10 cellular contexts compared by ENCODE assay signal in the genomic region with DNA sequence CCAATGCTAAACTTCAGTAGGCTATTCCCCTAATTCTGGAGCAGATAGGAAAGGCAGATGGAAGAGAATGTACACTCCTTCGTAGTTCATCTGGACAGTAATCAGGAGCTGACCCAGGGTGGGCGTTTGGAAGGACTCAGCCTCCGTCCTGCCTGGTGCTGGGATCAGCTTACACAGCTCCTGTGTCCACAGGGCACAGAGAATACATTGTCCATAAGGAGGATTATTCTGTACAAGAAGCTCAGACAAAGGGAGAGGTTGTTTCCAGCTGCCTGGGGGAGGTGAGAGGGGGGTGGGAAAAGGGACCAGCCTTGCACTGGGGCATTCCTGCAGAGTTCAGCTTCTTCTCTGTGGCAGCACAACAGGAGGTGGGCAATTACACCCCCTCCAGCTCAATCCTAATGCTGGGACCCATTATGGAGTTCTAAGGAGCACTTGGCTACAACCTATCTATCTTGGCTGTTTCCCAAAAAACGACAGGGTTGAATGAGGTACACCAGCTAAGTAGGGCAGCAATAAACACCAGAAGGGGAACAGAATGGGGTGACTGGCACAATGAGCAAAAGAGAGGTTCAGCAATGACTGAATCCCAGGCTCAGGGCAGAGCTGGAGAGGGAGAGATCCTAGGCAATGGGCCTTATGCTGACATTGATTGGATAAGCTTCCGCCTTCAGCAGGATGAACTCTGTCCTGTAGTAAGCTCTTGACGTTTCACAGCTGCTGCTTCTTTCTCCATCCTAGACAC. TPM values are rescaled to one million over a fixed set of nuclear protein-coding genes. Genes with fewer than 3 reads are reported as not detected.
DNase-seq lines count a peak whose midpoint lies in the region; ATAC-seq and TF ChIP-seq lines count a peak whose summit lies in the region.
"Had no signal": no experiment of that assay in that cellular context is flagged by ENCODE, and none has a peak within 500 bp of the region (broad histone marks: within the 10 kb centered on the region; RNA-seq: fewer than 3 reads in every experiment).

No MANE protein-coding gene starts in this region.

- no peak overlapping the region for H3K9ac ChIP-seq in IMR-90 (ENCODE audit: low read depth, low read length)

- H3K27me3 Mint-ChIP-seq in neural crest cell (ENCODE audit: low read depth): no peaks in the 10 kb centered on the region

- TF ChIP-seq CTCF in IMR-90 (conservative IDR thresholded peaks at IDR 0.05; ENCODE audit: low read depth, low read length) (no peak), neural crest cell (conservative IDR thresholded peaks at IDR 0.05) (no peak)

- no peak overlapping the region; the same call in 1 of the 2 replicates for H4K91ac ChIP-seq in IMR-90 (ENCODE audit: insufficient read depth, low read depth, low read length)

- H3K27ac ChIP-seq in IMR-90 (ENCODE audit: insufficient read depth, low read length): no peak overlapping the region
- H3K27ac ChIP-seq: SK-N-MC had no signal

- H3K79me1 ChIP-seq in IMR-90 (ENCODE audit: low read depth in 1 of 2, low read length in 2 of 2): peaks cover 7 to 61% of the 10 kb centered on the region in 2 experiments; a peak in 3 of 4 replicates

- peak overlapping the region; percentile 95 for H3K27ac Mint-ChIP-seq in neural crest cell (ENCODE audit: unreplicated experiment)
- H3K27ac Mint-ChIP-seq: activated CD8-positive, alpha-beta T cell treated with anti-CD3 and anti-CD28 coated beads, Interleukin-2, amount 10 ng/mL, durations not matched to agents 7 days and 5 days; GM23338 had no signal

- H3K4ac ChIP-seq in IMR-90 (ENCODE audit: low read depth, low read length): no peak overlapping the region

- H3K18ac ChIP-seq in IMR-90 (ENCODE audit: low read depth, low read length): no peak overlapping the region

- no peak overlapping the region for H3K14ac ChIP-seq in IMR-90 (replicated peaks; ENCODE audit: low read depth, low read length)

- no peak overlapping the region for H2BK5ac ChIP-seq in IMR-90 (ENCODE audit: low read depth, low read length, poor library complexity, severe bottlenecking)

- WGBS in IMR-90 (ENCODE audit: extremely low coverage in 2 of 2, insufficient read length in 1 of 2), 2 experiments: 67% methylated on average over 3 of the region's 6 CpGs; no CpG with 5 or more reads in 1 of the 2 experiments

- ATAC-seq in IMR-90 (ENCODE audit: low read depth) (peak; percentile 38), GM19395 (IDR thresholded peaks at IDR 0.05; ENCODE audit: unreplicated experiment) (no peak)
- ATAC-seq: activated CD8-positive, alpha-beta T cell treated with anti-CD3 and anti-CD28 coated beads, Interleukin-2, amount 10 ng/mL, durations not matched to agents 7 days and 5 days; GM23338 had no signal

- H3K4me3 ChIP-seq in IMR-90 (ENCODE audit: insufficient read depth, low read depth, low read length): no peak overlapping the region
- H3K4me3 ChIP-seq: GM23338, SK-N-MC had no signal

- H3K9me3 Mint-ChIP-seq in neural crest cell: no peaks in the 10 kb centered on the region
- H3K9me3 Mint-ChIP-seq: GM23338 had no signal

- peak overlapping the region; percentile 80 for H3K4me3 Mint-ChIP-seq in neural crest cell
- H3K4me3 Mint-ChIP-seq: activated CD8-positive, alpha-beta T cell treated with anti-CD3 and anti-CD28 coated beads, Interleukin-2, amount 10 ng/mL, durations not matched to agents 7 days and 5 days; GM23338 had no signal

- BruUV-seq in IMR-90 (replicated peaks; lab: Mats Ljungman, UMichigan): no TSS peak

- H3K9me1 ChIP-seq in IMR-90 (ENCODE audit: insufficient read depth, low read length): peaks cover 6% of the 10 kb centered on the region; the same call in 1 of the 2 replicates

- no peaks in the 10 kb centered on the region for H3K9me3 ChIP-seq in IMR-90 (ENCODE audit: control insufficient read depth, insufficient read depth, low read length)

- H4K20me1 ChIP-seq in IMR-90 (ENCODE audit: insufficient read depth, low read length): peaks cover 9% of the 10 kb centered on the region; the same call in 1 of the 2 replicates

- TF ChIP-seq RAD21 in IMR-90 (IDR thresholded peaks at IDR 0.05; ENCODE audit: low read length): no peak

- no peak overlapping the region for H3K23ac ChIP-seq in IMR-90 (ENCODE audit: low read depth, low read length)

- no peak overlapping the region for H2BK120ac ChIP-seq in IMR-90 (ENCODE audit: low read depth, low read length)

- no peak overlapping the region for H2BK20ac ChIP-seq in IMR-90 (ENCODE audit: low read depth, low read length)

- H3K4me1 ChIP-seq in IMR-90 (ENCODE audit: control insufficient read depth, insufficient read depth, low read length): 0 out of 2 replicates have a peak, but pooled peaks cover 2% of the 10 kb centered on the region

- H2AK9ac ChIP-seq in IMR-90 (replicated peaks; ENCODE audit: low read depth, low read length, poor library complexity): no peak overlapping the region

- no peak overlapping the region for H2AK5ac ChIP-seq in IMR-90 (ENCODE audit: low read depth, low read length)

- H3K4me2 ChIP-seq in IMR-90 (ENCODE audit: low read depth, low read length): no peak overlapping the region
- H3K4me2 ChIP-seq: GM23338 had no signal

- peaks cover 46% of the 10 kb centered on the region for H3K4me1 Mint-ChIP-seq in neural crest cell

- H2AFZ ChIP-seq in IMR-90 (replicated peaks; ENCODE audit: low read length, poor library complexity): no peak overlapping the region
- H2AFZ ChIP-seq: GM23338 had no signal

- in situ Hi-C loops in IMR-90 (cut with MboI; ENCODE audit: low sequenced_read_pairs): no loop called here

- no peaks in the 10 kb centered on the region for H3K27me3 ChIP-seq in IMR-90 (ENCODE audit: control insufficient read depth, insufficient read depth, low read length)

- no peak overlapping the region for H2BK15ac ChIP-seq in IMR-90 (ENCODE audit: low read depth, low read length)

- H3K36me3 ChIP-seq in IMR-90 (ENCODE audit: control insufficient read depth, insufficient read depth, low read length): peaks cover 52% of the 10 kb centered on the region

- no peak overlapping the region for H3K56ac ChIP-seq in IMR-90 (ENCODE audit: extremely low read depth, insufficient read depth, low read length)

- no peak overlapping the region for H4K8ac ChIP-seq in IMR-90 (ENCODE audit: low read depth in 2 of 2, low read length in 2 of 2)

- peaks cover 5% of the 10 kb centered on the region for H3K36me3 Mint-ChIP-seq in neural crest cell (ENCODE audit: low read depth)

- DNase-seq in IMR-90 (no peak), cerebellum (ENCODE audit: low spot score) (peak; percentile 58), neural crest cell (ENCODE audit: low read depth, low spot score) (peak; percentile 28), Kasumi-1 (lab: John Stamatoyannopoulos, UW) (no peak), SKM-1 treated with dmso at 0.1 percent for 144 hours (lab: John Stamatoyannopoulos, UW; ENCODE audit: unreplicated experiment) (no peak)
- DNase-seq: activated CD8-positive, alpha-beta T cell treated with anti-CD3 and anti-CD28 coated beads, Interleukin-2, amount 10 ng/mL, durations not matched to agents 7 days and 5 days; NCI-H1930 had no signal

- intact Hi-C loops in IMR-90 (cut with micrococcal nuclease): no loop called here

- H4K5ac ChIP-seq in IMR-90 (ENCODE audit: low read depth, low read length): no peak overlapping the region

- POLR2A ChIA-PET in IMR-90 (lab: Charles Lee; ENCODE audit: unreplicated experiment): interaction anchor here (0.6 kb wide), 1 partner anchor 90 kb away, joined by 8 read pairs; no protein-coding TSS in a partner anchor

- no peak for TF ChIP-seq POLR2A in IMR-90 (IDR thresholded peaks at IDR 0.05; ENCODE audit: low read depth, low read length)

- CTCF ChIA-PET in IMR-90 (lab: Yijun Ruan, JAX): no interaction called here

- dilution Hi-C loops in IMR-90 (cut with HindIII; ENCODE audit: low sequenced_read_pairs, unreplicated experiment): no loop called here

TF ChIP-seq in IMR-90, 13 proteins besides CTCF, POLR2A, EP300 and RAD21 (continues in another document):
- no peak for TF ChIP-seq RCOR1 (IDR thresholded peaks at IDR 0.05; ENCODE audit: insufficient replicate concordance, low read length)
- TF ChIP-seq NFE2L2 (IDR thresholded peaks at IDR 0.05; ENCODE audit: low read depth, low read length): no peak
- no peak for TF ChIP-seq MXI1 (IDR thresholded peaks at IDR 0.05; ENCODE audit: borderline replicate concordance, low read depth, low read length)
- no peak for TF ChIP-seq FOS (IDR thresholded peaks at IDR 0.05; ENCODE audit: low read depth, low read length)
- TF ChIP-seq CEBPB (IDR thresholded peaks at IDR 0.05; ENCODE audit: low read depth, low read length): no peak
- TF ChIP-seq RFX5 (IDR thresholded peaks at IDR 0.05; ENCODE audit: low read depth, low read length): no peak

RNA-seq across cellular contexts. Expression of gene MED8, which starts 7.4 kb away (rescaled TPM):
- total RNA-seq in IMR-90 (2012; rRNA removed) (114 and 120 TPM in 2 replicates), cerebellum (17.0 TPM), neural crest cell (30.8 and 33.9 TPM in 2 replicates)
- polyA plus RNA-seq in IMR-90 (2012; rRNA removed): 53.7 and 61.1 TPM in 2 replicates
- 35.0 and 38.5 TPM in 2 replicates for polyA plus RNA-seq in IMR-90 (2012; cell fraction: cytosol; rRNA removed)
- polyA plus RNA-seq in IMR-90 (2012; cell fraction: nucleus; rRNA removed; ENCODE audit: low replicate concordance): 37.4 and 89.5 TPM in 2 replicates

RNA-seq across cellular contexts. Expression of gene SZT2, which starts 7.5 kb away (rescaled TPM):
- 9.5 and 9.7 TPM in 2 replicates for total RNA-seq in IMR-90 (2012; rRNA removed)
- 14.3 and 15.7 TPM in 2 replicates for polyA plus RNA-seq in IMR-90 (2012; rRNA removed)
- polyA plus RNA-seq in IMR-90 (2012; cell fraction: cytosol; rRNA removed): 5.1 and 7.2 TPM in 2 replicates
- polyA plus RNA-seq in IMR-90 (2012; cell fraction: nucleus; rRNA removed; ENCODE audit: low replicate concordance): 42.3 and 80.6 TPM in 2 replicates
- total RNA-seq in cerebellum: 49.4 TPM
- total RNA-seq in neural crest cell: 39.4 and 42.0 TPM in 2 replicates

RNA-seq across cellular contexts. Expression of gene ELOVL1, which starts 14.4 kb away (rescaled TPM):
- 66.4 and 88.9 TPM in 2 replicates for total RNA-seq in IMR-90 (2012; rRNA removed)
- 203 and 211 TPM in 2 replicates for polyA plus RNA-seq in IMR-90 (2012; rRNA removed)
- 94.1 and 171 TPM in 2 replicates for polyA plus RNA-seq in IMR-90 (2012; cell fraction: cytosol; rRNA removed)
- 140 and 158 TPM in 2 replicates for polyA plus RNA-seq in IMR-90 (2012; cell fraction: nucleus; rRNA removed; ENCODE audit: low replicate concordance)
- 5.0 TPM for total RNA-seq in cerebellum
- total RNA-seq in neural crest cell: 30.8 and 31.8 TPM in 2 replicates

RNA-seq across cellular contexts. Expression of gene CDC20, which starts 23.4 kb away (rescaled TPM):
- total RNA-seq in IMR-90 (2012; rRNA removed): 78.0 and 103 TPM in 2 replicates
- polyA plus RNA-seq in IMR-90 (2012; rRNA removed): 107 and 115 TPM in 2 replicates
- polyA plus RNA-seq in IMR-90 (2012; cell fraction: cytosol; rRNA removed): 75.5 and 90.0 TPM in 2 replicates
- 26.3 and 75.6 TPM in 2 replicates for polyA plus RNA-seq in IMR-90 (2012; cell fraction: nucleus; rRNA removed; ENCODE audit: low replicate concordance)
- 14.2 TPM for total RNA-seq in cerebellum
- 180 and 196 TPM in 2 replicates for total RNA-seq in neural crest cell

RNA-seq across cellular contexts. Expression of gene MPL, which starts 44.6 kb away (rescaled TPM):
- total RNA-seq in IMR-90 (2012; rRNA removed) (not detected in 2 replicates), cerebellum (not detected), neural crest cell (not detected in 2 replicates)
- 0.12 TPM in 1 of 2 replicates, not detected in the other for polyA plus RNA-seq in IMR-90 (2012; rRNA removed)
- polyA plus RNA-seq in IMR-90 (2012; cell fraction: cytosol; rRNA removed): 0.02 TPM in 1 of 2 replicates, not detected in the other
- polyA plus RNA-seq in IMR-90 (2012; cell fraction: nucleus; rRNA removed; ENCODE audit: low replicate concordance): not detected in 2 replicates
- total RNA-seq: activated CD8-positive, alpha-beta T cell treated with anti-CD3 and anti-CD28 coated beads, Interleukin-2, amount 10 ng/mL, durations not matched to agents 7 days and 5 days; GM23338 had no signal
- polyA plus RNA-seq: GM23338 had no signal

Comparison
In these comparisons a context has a peak if more than half of its experiments do, and no peak if none do; other contexts are left out.
1. DNase-seq: peak in cerebellum (single experiment) and neural crest cell (single experiment); none in IMR-90 (single experiment), Kasumi-1 (0 of 2) and SKM-1 treated with dmso at 0.1 percent for 144 hours (single experiment).